Comparison of ENCODE assay signal across 26 cellular contexts in genomic region chr2:67169417-67170140, GRCh38.
DNase-seq lines count a peak whose midpoint lies in the region; ATAC-seq, FAIRE-seq and TF ChIP-seq lines count a peak whose summit lies in the region.
"Had no signal": no experiment of that assay in that cellular context is flagged by ENCODE, and none has a peak within 500 bp of the region (broad histone marks: within the 10 kb centered on the region; RNA-seq: fewer than 3 reads in every experiment).

No MANE protein-coding gene starts in this region.

- no peaks in the 10 kb centered on the region for H3K36me3 ChIP-seq in IMR-90 (ENCODE audit: control insufficient read depth, insufficient read depth, low read length)
- no peaks in the 10 kb centered on the region for H3K36me3 ChIP-seq in bronchial epithelial cell (ENCODE audit: control insufficient read depth, insufficient read depth, low read length)
- H3K36me3 ChIP-seq in upper lobe of left lung: no peaks in the 10 kb centered on the region
- H3K36me3 ChIP-seq: colonic mucosa, esophagus squamous epithelium, heart left ventricle, left lung had no signal

- TF ChIP-seq POLR2A in IMR-90 (IDR thresholded peaks at IDR 0.05; ENCODE audit: low read depth, low read length) (no peak), upper lobe of left lung (IDR thresholded peaks at IDR 0.05) (no peak)

- no peak overlapping the region for H2AFZ ChIP-seq in IMR-90 (replicated peaks; ENCODE audit: low read length, poor library complexity)

- peaks cover 6% of the 10 kb centered on the region for H3K9me3 Mint-ChIP-seq in mesothelial cell of epicardium
- H3K9me3 Mint-ChIP-seq: activated CD4-positive, alpha-beta T cell treated with anti-CD3 and anti-CD28 coated beads, Interleukin-2, amount 10 ng/mL, durations not matched to agents 7 days and 5 days had no signal

- H3K27ac ChIP-seq in IMR-90 (ENCODE audit: insufficient read depth, low read length) (no peak overlapping the region), upper lobe of left lung (no peak overlapping the region)
- H3K27ac ChIP-seq: colonic mucosa, esophagus squamous epithelium, heart left ventricle, left lung, psoas muscle had no signal

- no TSS peak for BruUV-seq in IMR-90 (replicated peaks; lab: Mats Ljungman, UMichigan)

- TF ChIP-seq EP300 in upper lobe of left lung (IDR thresholded peaks at IDR 0.05): no peak

- H2BK20ac ChIP-seq in IMR-90 (ENCODE audit: low read depth, low read length): no peak overlapping the region

- H2BK5ac ChIP-seq in IMR-90 (ENCODE audit: low read depth, low read length, poor library complexity, severe bottlenecking): no peak overlapping the region

- TF ChIP-seq CTCF in IMR-90 (conservative IDR thresholded peaks at IDR 0.05; ENCODE audit: low read depth, low read length) (no peak), bronchial epithelial cell (IDR thresholded peaks at IDR 0.05; ENCODE audit: insufficient read depth, low read length, severe bottlenecking) (no peak), mesothelial cell of epicardium (IDR thresholded peaks at IDR 0.05; ENCODE audit: unreplicated experiment) (no peak), upper lobe of left lung (IDR thresholded peaks at IDR 0.05) (no peak)

- H3K27me3 ChIP-seq in IMR-90 (ENCODE audit: control insufficient read depth, insufficient read depth, low read length) (no peaks in the 10 kb centered on the region), bronchial epithelial cell (ENCODE audit: control insufficient read depth, insufficient read depth, low read length) (no peaks in the 10 kb centered on the region), upper lobe of left lung (no peaks in the 10 kb centered on the region)
- H3K27me3 ChIP-seq: colonic mucosa, esophagus squamous epithelium, heart left ventricle, left lung had no signal

- intact Hi-C loops in IMR-90 (cut with micrococcal nuclease): no loop called here

- no peak overlapping the region for H2BK120ac ChIP-seq in IMR-90 (ENCODE audit: low read depth, low read length)

- no peak overlapping the region for H3K4me2 ChIP-seq in IMR-90 (ENCODE audit: low read depth, low read length)
- H3K4me2 ChIP-seq: smooth muscle cell had no signal

- dilution Hi-C loops in IMR-90 (cut with HindIII; ENCODE audit: low sequenced_read_pairs, unreplicated experiment): no loop called here

- H2AK9ac ChIP-seq in IMR-90 (replicated peaks; ENCODE audit: low read depth, low read length, poor library complexity): no peak overlapping the region

- no peaks in the 10 kb centered on the region for H3K36me3 Mint-ChIP-seq in mesothelial cell of epicardium
- H3K36me3 Mint-ChIP-seq: activated naive CD8-positive, alpha-beta T cell had no signal

- H3K9me1 ChIP-seq in IMR-90 (ENCODE audit: insufficient read depth, low read length): no peaks in the 10 kb centered on the region

- no peak overlapping the region; the same call in 1 of the 3 replicates for H2BK15ac ChIP-seq in IMR-90 (ENCODE audit: low read depth, low read length)

- no peak overlapping the region for H4K91ac ChIP-seq in IMR-90 (ENCODE audit: insufficient read depth, low read depth, low read length)

- H2AK5ac ChIP-seq in IMR-90 (ENCODE audit: low read depth, low read length): peak overlapping the region; percentile 36; the same call in 1 of the 2 replicates

- CTCF ChIA-PET in IMR-90 (lab: Yijun Ruan, JAX): interaction anchor here (0.6 kb wide), 1 partner anchor 198 kb away, joined by 3 read pairs; no protein-coding TSS in a partner anchor

- H4K8ac ChIP-seq in IMR-90 (ENCODE audit: low read depth in 2 of 2, low read length in 2 of 2): no peak overlapping the region

- H3K4me3 ChIP-seq in IMR-90 (ENCODE audit: insufficient read depth, low read depth, low read length) (no peak overlapping the region), bronchial epithelial cell (ENCODE audit: low read depth, low read length) (no peak overlapping the region), upper lobe of left lung (no peak overlapping the region)
- H3K4me3 ChIP-seq: colonic mucosa, esophagus squamous epithelium, heart left ventricle, left lung, mucosa of descending colon, psoas muscle, smooth muscle cell had no signal

- H3K4ac ChIP-seq in IMR-90 (ENCODE audit: low read depth, low read length): no peak overlapping the region

- TF ChIP-seq RAD21 in IMR-90 (IDR thresholded peaks at IDR 0.05; ENCODE audit: low read length): no peak

- peak overlapping the region; percentile 13 for H3K27ac Mint-ChIP-seq in mesothelial cell of epicardium
- H3K27ac Mint-ChIP-seq: activated CD4-positive, alpha-beta T cell treated with anti-CD3 and anti-CD28 coated beads, Interleukin-2, amount 10 ng/mL, durations not matched to agents 7 days and 5 days; activated naive CD8-positive, alpha-beta T cell; activated T-helper 1 cell treated with anti-CD3 and anti-CD28 coated beads, Interleukin-12 subunit alpha, Interleukin-12 subunit beta, Interleukin-2, Interleukin-4 antibody, amounts not matched to agents 30 ng/mL and 10 ng/mL and 1 ng/mL, durations not matched to agents 14 hours and 24 hours and 36 hours; effector memory CD8-positive, alpha-beta T cell had no signal

- no peaks in the 10 kb centered on the region for H3K27me3 Mint-ChIP-seq in mesothelial cell of epicardium (ENCODE audit: low read depth)
- H3K27me3 Mint-ChIP-seq: activated CD4-positive, alpha-beta T cell treated with anti-CD3 and anti-CD28 coated beads, Interleukin-2, amount 10 ng/mL, durations not matched to agents 7 days and 5 days; activated naive CD8-positive, alpha-beta T cell; effector memory CD8-positive, alpha-beta T cell had no signal

- H3K23ac ChIP-seq in IMR-90 (ENCODE audit: low read depth, low read length): no peak overlapping the region

- no peaks in the 10 kb centered on the region; the same call in 1 of the 2 replicates for H3K4me1 ChIP-seq in IMR-90 (ENCODE audit: control insufficient read depth, insufficient read depth, low read length)
- H3K4me1 ChIP-seq in upper lobe of left lung: no peaks in the 10 kb centered on the region
- H3K4me1 ChIP-seq: colonic mucosa, esophagus squamous epithelium, heart left ventricle, left lung, psoas muscle had no signal

- no peak overlapping the region for H3K14ac ChIP-seq in IMR-90 (replicated peaks; ENCODE audit: low read depth, low read length)

- H3K9ac ChIP-seq in IMR-90 (ENCODE audit: low read depth, low read length): no peak overlapping the region

- POLR2A ChIA-PET in IMR-90 (lab: Charles Lee; ENCODE audit: unreplicated experiment): interaction anchor here (0.5 kb wide), 1 partner anchor 289 kb away, joined by 10 read pairs; no protein-coding TSS in a partner anchor

- no CpG with 5 or more reads among the region's 6 CpGs for WGBS in IMR-90 (ENCODE audit: extremely low coverage in 2 of 2, insufficient read length in 1 of 2), 2 experiments
- 85 to 90% methylated on average over 6 of the region's 6 CpGs for WGBS in upper lobe of left lung, 2 donors

- H3K79me1 ChIP-seq in IMR-90 (ENCODE audit: low read depth in 1 of 2, low read length in 2 of 2): no peaks in the 10 kb centered on the region

- DNase-seq in EH (ENCODE audit: low read depth) (peak; percentile 78), IMR-90 (peak; percentile 56), bronchial epithelial cell (ENCODE audit: low read depth) (peak; percentile 67), mesothelial cell of epicardium (ENCODE audit: low spot score in 2 of 2, unreplicated experiment in 2 of 2) (no peak), NCI-H2227 treated with DMSO at 0.1 percent for 48 hours (lab: John Stamatoyannopoulos, UW) (no peak), upper lobe of left lung (no peak)
- no peak for DNase-seq in stimulated activated CD4-positive, alpha-beta T cell treated with anti-CD3 and anti-CD28 coated beads, Interleukin-2, amount 100 ng/mL, for 24 hours
- no peak for DNase-seq in activated CD4-positive, alpha-beta T cell treated with anti-CD3 and anti-CD28 coated beads, Interleukin-2, amount 50 U/mL, for 48 hours
- DNase-seq: activated CD4-positive, alpha-beta T cell treated with anti-CD3 and anti-CD28 coated beads, Interleukin-2, amount 10 ng/mL, durations not matched to agents 7 days and 5 days; colonic mucosa; DMS79 treated with DMSO at 0.1 percent for 48 hours; effector memory CD8-positive, alpha-beta T cell; esophagus squamous epithelium; heart left ventricle; left lung; mucosa of descending colon; NCI-H1417 treated with DMSO at 0.1 percent for 48 hours; NCI-H2107; NCI-H510A; NK-92 treated with Interleukin-12 subunit alpha and Interleukin-12 subunit beta, amount 100 ng/mL, for 24 hours; psoas muscle; stimulated activated CD4-positive, alpha-beta T cell treated with anti-CD3 and anti-CD28 coated beads, Interleukin-2, amount 100 ng/mL, for 48 hours; stimulated activated naive CD4-positive, alpha-beta T cell had no signal

- H3K4me3 Mint-ChIP-seq in mesothelial cell of epicardium: no peak overlapping the region
- H3K4me3 Mint-ChIP-seq: activated CD4-positive, alpha-beta T cell treated with anti-CD3 and anti-CD28 coated beads, Interleukin-2, amount 10 ng/mL, durations not matched to agents 7 days and 5 days; activated naive CD8-positive, alpha-beta T cell; activated T-helper 1 cell treated with anti-CD3 and anti-CD28 coated beads, Interleukin-12 subunit alpha, Interleukin-12 subunit beta, Interleukin-2, Interleukin-4 antibody, amounts not matched to agents 30 ng/mL and 10 ng/mL and 1 ng/mL, durations not matched to agents 14 hours and 24 hours and 36 hours; effector memory CD8-positive, alpha-beta T cell had no signal

- H4K5ac ChIP-seq in IMR-90 (ENCODE audit: low read depth, low read length): no peak overlapping the region

- ATAC-seq in IMR-90 (ENCODE audit: low read depth) (no peak), upper lobe of left lung (ENCODE audit: low FRiP score in 2 of 2) (no peak)
- ATAC-seq: effector memory CD8-positive, alpha-beta T cell; heart left ventricle; left lung; mucosa of descending colon; psoas muscle had no signal

- no peaks in the 10 kb centered on the region for H3K9me3 ChIP-seq in IMR-90 (ENCODE audit: control insufficient read depth, insufficient read depth, low read length)
- H3K9me3 ChIP-seq in upper lobe of left lung: no peaks in the 10 kb centered on the region
- H3K9me3 ChIP-seq: colonic mucosa, esophagus squamous epithelium, mucosa of descending colon, psoas muscle had no signal

- no peak for FAIRE-seq in bronchial epithelial cell (lab: Jason Lieb, UNC)

- no peak overlapping the region; the same call in 1 of the 2 replicates for H3K18ac ChIP-seq in IMR-90 (ENCODE audit: low read depth, low read length)

- H4K20me1 ChIP-seq in IMR-90 (ENCODE audit: insufficient read depth, low read length): no peaks in the 10 kb centered on the region

- peaks cover 15% of the 10 kb centered on the region for H3K4me1 Mint-ChIP-seq in mesothelial cell of epicardium
- H3K4me1 Mint-ChIP-seq: activated CD4-positive, alpha-beta T cell treated with anti-CD3 and anti-CD28 coated beads, Interleukin-2, amount 10 ng/mL, durations not matched to agents 7 days and 5 days had no signal

- in situ Hi-C loops in IMR-90 (cut with MboI; ENCODE audit: low sequenced_read_pairs): no loop called here

- H3K56ac ChIP-seq in IMR-90 (ENCODE audit: extremely low read depth, insufficient read depth, low read length): no peak overlapping the region

TF ChIP-seq in IMR-90, 13 proteins besides CTCF, POLR2A, EP300 and RAD21 (continues in another document):
- no peak for TF ChIP-seq RFX5 (IDR thresholded peaks at IDR 0.05; ENCODE audit: low read depth, low read length)
- TF ChIP-seq RCOR1 (IDR thresholded peaks at IDR 0.05; ENCODE audit: insufficient replicate concordance, low read length): no peak
- TF ChIP-seq MAZ (IDR thresholded peaks at IDR 0.05; ENCODE audit: borderline replicate concordance, low read depth, low read length): no peak
- no peak for TF ChIP-seq CHD1 (IDR thresholded peaks at IDR 0.05; ENCODE audit: low read depth, low read length)

Comparison
In these comparisons a context has a peak if more than half of its experiments do, and no peak if none do; other contexts are left out.
1. DNase-seq: peak in EH (single experiment), IMR-90 (single experiment) and bronchial epithelial cell (single experiment); none in mesothelial cell of epicardium (0 of 2), stimulated activated CD4-positive, alpha-beta T cell treated with anti-CD3 and anti-CD28 coated beads, Interleukin-2, amount 100 ng/mL, for 24 hours (0 of 2), NCI-H2227 treated with DMSO at 0.1 percent for 48 hours (single experiment), upper lobe of left lung (0 of 2) and activated CD4-positive, alpha-beta T cell treated with anti-CD3 and anti-CD28 coated beads, Interleukin-2, amount 50 U/mL, for 48 hours (0 of 2).